23 cellular contexts compared by ENCODE assay signal in the genomic region with DNA sequence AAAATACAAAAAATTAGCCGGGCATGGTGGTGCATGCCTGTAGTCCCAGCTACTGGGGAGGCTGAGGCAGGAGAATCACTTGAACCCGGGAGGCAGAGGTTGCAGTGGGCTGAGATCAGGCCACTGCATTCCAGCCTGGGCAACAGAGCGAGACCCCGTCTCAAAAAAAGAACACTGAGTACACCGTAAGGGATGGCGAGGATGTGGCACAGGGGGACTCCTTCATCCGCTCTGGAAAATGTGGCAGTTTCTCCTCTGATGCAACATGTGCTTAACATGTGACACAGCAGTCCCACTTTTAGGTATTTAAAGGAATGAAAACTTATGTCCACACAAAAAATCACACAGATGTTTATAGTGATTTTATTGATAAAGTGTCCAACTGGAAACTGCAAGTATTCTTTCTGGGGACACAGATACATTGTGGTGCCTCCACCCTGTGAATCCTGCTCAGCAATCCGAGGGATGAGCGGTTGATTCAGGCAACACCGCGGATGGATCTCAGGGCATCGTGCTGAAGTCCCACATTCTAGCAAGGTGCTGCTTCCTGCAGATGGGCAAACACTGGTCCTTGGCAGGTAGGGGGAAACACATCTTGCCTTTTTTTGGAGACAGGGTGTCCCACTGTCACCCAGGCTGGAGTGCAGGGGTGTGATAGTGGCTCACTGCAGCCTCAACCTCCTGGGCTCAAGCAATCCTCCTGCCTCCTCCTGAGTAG.
"Had no signal": no experiment of that assay in that cellular context is flagged by ENCODE, and none has a peak within 500 bp of the region (broad histone marks: within the 10 kb centered on the region; RNA-seq: fewer than 3 reads in every experiment).

No MANE protein-coding gene starts in this region.

- H3K4me3 Mint-ChIP-seq: activated CD4-positive, alpha-beta memory T cell treated with anti-CD3 and anti-CD28 coated beads, Interleukin-2, amount 10 ng/mL, durations not matched to agents 7 days and 5 days; activated CD4-positive, alpha-beta T cell treated with anti-CD3 and anti-CD28 coated beads, Interleukin-2, amount 10 ng/mL, durations not matched to agents 7 days and 5 days; mesothelial cell of epicardium; T-helper 1 cell treated with Interleukin-12 subunit alpha and Interleukin-12 subunit beta and Interleukin-4 antibody, amounts not matched to agents 30 μg/mL and 1 μg/mL, for 36 hours; WTC11 had no signal

- FAIRE-seq: endothelial cell of umbilical vein, pancreas, urothelium cell line had no signal

- H3K36me3 ChIP-seq: pancreas had no signal

- H3K27me3 ChIP-seq: gastroesophageal sphincter, pancreas, testis had no signal

- DNase-seq: activated CD4-positive, alpha-beta memory T cell treated with anti-CD3 and anti-CD28 coated beads, Interleukin-2, amount 10 ng/mL, durations not matched to agents 7 days and 5 days; activated CD4-positive, alpha-beta T cell treated with anti-CD3 and anti-CD28 coated beads for 1 hour; activated CD4-positive, alpha-beta T cell treated with anti-CD3 and anti-CD28 coated beads, Interleukin-2, amount 10 ng/mL, durations not matched to agents 7 days and 5 days; activated CD8-positive, alpha-beta memory T cell treated with anti-CD3 and anti-CD28 coated beads, Interleukin-2, amount 50 U/mL, for 48 hours; activated naive CD4-positive, alpha-beta T cell; activated T-cell treated with anti-CD3 and anti-CD28 coated beads, Interleukin-2, amount 50 U/mL, for 48 hours; cortex of kidney; head of caudate nucleus; hippocampal formation; naive B cell; stimulated activated CD4-positive, alpha-beta T cell treated with anti-CD3 and anti-CD28 coated beads, Interleukin-2, amount 100 ng/mL, for 48 hours; stimulated activated naive CD4-positive, alpha-beta T cell treated with Interleukin-2 at 50 U/mL for 16 hours; testis; trophoblast cell had no signal

- H3K9me3 ChIP-seq: gastroesophageal sphincter, pancreas, psoas muscle, testis had no signal

- H3K4me3 ChIP-seq: gastroesophageal sphincter, pancreas, psoas muscle, testis had no signal

- H3K27me3 Mint-ChIP-seq: activated CD4-positive, alpha-beta memory T cell treated with anti-CD3 and anti-CD28 coated beads, Interleukin-2, amount 10 ng/mL, durations not matched to agents 7 days and 5 days; activated CD4-positive, alpha-beta T cell treated with anti-CD3 and anti-CD28 coated beads, Interleukin-2, amount 10 ng/mL, durations not matched to agents 7 days and 5 days; naive B cell had no signal

- H3K9me3 Mint-ChIP-seq: activated CD4-positive, alpha-beta memory T cell treated with anti-CD3 and anti-CD28 coated beads, Interleukin-2, amount 10 ng/mL, durations not matched to agents 7 days and 5 days; activated CD4-positive, alpha-beta T cell treated with anti-CD3 and anti-CD28 coated beads, Interleukin-2, amount 10 ng/mL, durations not matched to agents 7 days and 5 days; activated naive CD4-positive, alpha-beta T cell treated with anti-CD3 and anti-CD28 coated beads, Interleukin-2, amount 50 U/mL, for 72 hours; mesothelial cell of epicardium; naive B cell; T-helper 1 cell treated with Interleukin-12 subunit alpha and Interleukin-12 subunit beta and Interleukin-4 antibody, amounts not matched to agents 30 μg/mL and 1 μg/mL, for 36 hours; WTC11 had no signal

- H3K36me3 Mint-ChIP-seq: mesothelial cell of epicardium, naive B cell, WTC11 had no signal

- H3K27ac ChIP-seq: gastroesophageal sphincter, pancreas, psoas muscle, testis had no signal

- ATAC-seq: activated naive CD4-positive, alpha-beta T cell treated with anti-CD3 and anti-CD28 coated beads, Interleukin-2, amount 50 U/mL, for 72 hours; gastroesophageal sphincter; pancreas; psoas muscle; WTC11 had no signal

- H3K27ac Mint-ChIP-seq: activated CD4-positive, alpha-beta memory T cell treated with anti-CD3 and anti-CD28 coated beads, Interleukin-2, amount 10 ng/mL, durations not matched to agents 7 days and 5 days; activated CD4-positive, alpha-beta T cell treated with anti-CD3 and anti-CD28 coated beads, Interleukin-2, amount 10 ng/mL, durations not matched to agents 7 days and 5 days; mesothelial cell of epicardium; T-helper 1 cell treated with Interleukin-12 subunit alpha and Interleukin-12 subunit beta and Interleukin-4 antibody, amounts not matched to agents 30 μg/mL and 1 μg/mL, for 36 hours; WTC11 had no signal
